8 cellular contexts compared by ENCODE assay signal in genomic region chr7:7595451-7595850, GRCh38. TPM values are rescaled to one million over a fixed set of nuclear protein-coding genes. Genes with fewer than 3 reads are reported as not detected.
A peak's percentile ranks its signal among the peaks of the same experiment; 100 is the strongest.
DNase-seq lines count a peak whose midpoint lies in the region; TF ChIP-seq lines count a peak whose summit lies in the region.

No MANE protein-coding gene starts in this region.

- H3F3A ChIP-seq in SU-DHL-6 (ENCODE audit: insufficient read depth) = peaks cover 13% of the 10 kb centered on the region; the same call in 1 of the 2 replicates

- H3K4me2 ChIP-seq in SU-DHL-6 (ENCODE audit: low read depth, low read length, poor library complexity, severe bottlenecking) = no peak overlapping the region
- no peak overlapping the region for H3K4me2 ChIP-seq in mesendoderm (ENCODE audit: low read length)

- no peak overlapping the region for H2AK5ac ChIP-seq in mesendoderm (ENCODE audit: low read length)

- H4K5ac ChIP-seq in mesendoderm (ENCODE audit: low read length) = no peak overlapping the region

- no peaks in the 10 kb centered on the region for H3K79me1 ChIP-seq in mesendoderm (ENCODE audit: low read length)

- H3K4ac ChIP-seq in mesendoderm (ENCODE audit: low read depth, low read length) = no peak overlapping the region

- no peaks in the 10 kb centered on the region for H3K27me3 ChIP-seq in SU-DHL-6 (ENCODE audit: low read length)
- no peaks in the 10 kb centered on the region for H3K27me3 ChIP-seq in mesendoderm (ENCODE audit: insufficient read depth, low read length, poor library complexity)

- H4K20me1 ChIP-seq in SU-DHL-6 (ENCODE audit: low read depth, low read length) = 0 out of 2 replicates have a peak, but pooled peaks cover 3% of the 10 kb centered on the region

- H4K8ac ChIP-seq in mesendoderm (ENCODE audit: low read depth, low read length) = no peak overlapping the region

- H3K36me3 ChIP-seq in SU-DHL-6 (ENCODE audit: low read length) (peaks cover 57% of the 10 kb centered on the region), mesendoderm (ENCODE audit: control insufficient read depth, insufficient read depth, low read length) (no peaks in the 10 kb centered on the region)

- H3K56ac ChIP-seq in mesendoderm (ENCODE audit: low read length) = no peak overlapping the region

- no peak overlapping the region for H2BK120ac ChIP-seq in mesendoderm (ENCODE audit: low read depth, low read length)

- DNase-seq in AG08395 (ENCODE audit: low spot score) (peak; percentile 44), HS-5 (ENCODE audit: low read depth) (peak; percentile 11), inferior parietal cortex (ENCODE audit: extremely low spot score) (peak; percentile 60), mesendoderm (no peak), HuH-7 (ENCODE audit: low spot score) (no peak), islet precursor cell (no peak)
- DNase-seq in stimulated activated CD4-positive, alpha-beta T cell treated with anti-CD3 and anti-CD28 coated beads, Interleukin-15, amount 100 ng/mL, for 24 hours = no peak

- H3K9ac ChIP-seq in SU-DHL-6 (ENCODE audit: low read length) = no peak overlapping the region
- H3K9ac ChIP-seq in mesendoderm (ENCODE audit: low read length) = no peak overlapping the region

- H3K9me2 ChIP-seq in SU-DHL-6 (replicated peaks; ENCODE audit: insufficient read depth, low read length) = no peaks in the 10 kb centered on the region

- no peak overlapping the region for H2BK15ac ChIP-seq in mesendoderm (replicated peaks; ENCODE audit: low read depth)

- H3K79me2 ChIP-seq in SU-DHL-6 (ENCODE audit: insufficient read depth, low read length) (no peaks in the 10 kb centered on the region), mesendoderm (ENCODE audit: control insufficient read depth, insufficient read depth, low read length) (no peaks in the 10 kb centered on the region)

- H3K9me3 ChIP-seq in SU-DHL-6 (ENCODE audit: insufficient read depth, low read length) = no peaks in the 10 kb centered on the region

- no peak overlapping the region for H3K4me3 ChIP-seq in SU-DHL-6 (ENCODE audit: insufficient read depth, low read length, poor library complexity, severe bottlenecking)
- H3K4me3 ChIP-seq in mesendoderm (ENCODE audit: low read length) = no peak overlapping the region

- peak; percentile 53 for TF ChIP-seq CTCF in SU-DHL-6 (IDR thresholded peaks at IDR 0.05; ENCODE audit: insufficient read depth, low read length, poor library complexity, severe bottlenecking)

- no peak overlapping the region for H2AFZ ChIP-seq in SU-DHL-6 (ENCODE audit: low read depth, low read length, severe bottlenecking)

- H3K4me1 ChIP-seq in mesendoderm (ENCODE audit: control insufficient read depth, low read depth, low read length) = no peaks in the 10 kb centered on the region

- no peak overlapping the region for H2BK5ac ChIP-seq in mesendoderm (ENCODE audit: low read length)

- no CpG with 5 or more reads among the region's 1 CpG for WGBS in mesendoderm (ENCODE audit: extremely low coverage, insufficient coverage, low lambda C conversion rate)

- H3K23ac ChIP-seq in mesendoderm (ENCODE audit: low read length) = no peak overlapping the region

- H3K18ac ChIP-seq in mesendoderm (ENCODE audit: low read length) = no peak overlapping the region

- H3K27ac ChIP-seq in SU-DHL-6 (ENCODE audit: low read depth, low read length) (no peak overlapping the region), mesendoderm (ENCODE audit: low read depth, low read length) (no peak overlapping the region)

RNA-seq across cellular contexts. Expression of gene MIOS, which starts 28.8 kb away (rescaled TPM):
- 21.1 TPM for polyA plus RNA-seq in mesendoderm (2013, experiment 1 of 2)
- polyA plus RNA-seq in mesendoderm (2013, experiment 2 of 2) = 21.5 TPM

RNA-seq across cellular contexts. Expression of gene UMAD1, which starts 45.1 kb away (rescaled TPM):
- polyA plus RNA-seq in mesendoderm (2013, experiment 1 of 2) = 9.9 TPM
- 10.6 TPM for polyA plus RNA-seq in mesendoderm (2013, experiment 2 of 2)

RNA-seq across cellular contexts. Expression of gene COL28A1, which starts 59.8 kb away (rescaled TPM):
- 0.15 TPM for polyA plus RNA-seq in mesendoderm (2013, experiment 1 of 2)
- polyA plus RNA-seq in mesendoderm (2013, experiment 2 of 2) = 0.21 TPM

Comparison
In these comparisons a context has a peak if more than half of its experiments do, and no peak if none do; other contexts are left out.
1. DNase-seq: peak in AG08395 (single experiment), HS-5 (single experiment) and inferior parietal cortex (single experiment); none in mesendoderm (single experiment), HuH-7 (single experiment), stimulated activated CD4-positive, alpha-beta T cell treated with anti-CD3 and anti-CD28 coated beads, Interleukin-15, amount 100 ng/mL, for 24 hours (single experiment) and islet precursor cell (single experiment).